ENCODE assay signal across 8 cellular contexts in genomic region chr15:73601449-73602425, GRCh38. TPM values are rescaled to one million over a fixed set of nuclear protein-coding genes. Genes with fewer than 3 reads are reported as not detected.
DNase-seq lines count a peak whose midpoint lies in the region; ATAC-seq and TF ChIP-seq lines count a peak whose summit lies in the region.

No MANE protein-coding gene starts in this region.

- H3K4me3 ChIP-seq in Caco-2 (ENCODE audit: low read depth, low read length) (no peak overlapping the region), neural cell (ENCODE audit: low read length) (peak overlapping the region; percentile 48)

- H3K36me3 ChIP-seq in Caco-2 (ENCODE audit: control insufficient read depth, insufficient read depth, low read length) (no peaks in the 10 kb centered on the region), neural cell (ENCODE audit: insufficient read depth, low read length) (no peaks in the 10 kb centered on the region)

- H3K27me3 Mint-ChIP-seq in Caco-2 (ENCODE audit: insufficient read depth, unreplicated experiment): no peaks in the 10 kb centered on the region

- H3K4me3 Mint-ChIP-seq in Caco-2 (ENCODE audit: unreplicated experiment): no peak overlapping the region

- H3K79me2 ChIP-seq in neural cell (replicated peaks; ENCODE audit: insufficient read depth, low read length): peaks cover 47% of the 10 kb centered on the region

- BruUV-seq in Caco-2 (replicated peaks; lab: Mats Ljungman, UMichigan): no TSS peak

- H3K9me3 ChIP-seq in Caco-2 (no peaks in the 10 kb centered on the region), neural cell (ENCODE audit: low read length) (no peaks in the 10 kb centered on the region)

- no peak for TF ChIP-seq EP300 in neural cell (conservative IDR thresholded peaks at IDR 0.05; ENCODE audit: poor library complexity, severe bottlenecking)

- TF ChIP-seq RAD21 in neural cell (conservative IDR thresholded peaks at IDR 0.05): no peak

- no peaks in the 10 kb centered on the region for H4K20me1 ChIP-seq in neural cell (ENCODE audit: insufficient read depth)

- H3K27me3 ChIP-seq in Caco-2 (replicated peaks; ENCODE audit: control insufficient read depth, insufficient read depth, low read length) (no peaks in the 10 kb centered on the region), neural cell (ENCODE audit: insufficient read depth, low read depth, low read length) (no peaks in the 10 kb centered on the region)

- POLR2A ChIA-PET in Caco-2 (lab: Charles Lee): no interaction called here

- peak overlapping the region; percentile 45 for H3K9ac ChIP-seq in neural cell (ENCODE audit: low read length)

- H3F3A ChIP-seq in neural cell (ENCODE audit: insufficient read depth, low read length, poor library complexity, severe bottlenecking): no peaks in the 10 kb centered on the region

- H3K9me3 Mint-ChIP-seq in Caco-2 (ENCODE audit: unreplicated experiment): no peaks in the 10 kb centered on the region

- DNase-seq in Caco-2 (peak; percentile 55 to 59), NOMO-1 treated with DMSO at 0.1 percent for 48 hours (lab: John Stamatoyannopoulos, UW; ENCODE audit: unreplicated experiment) (peak; percentile 41), epithelial cell of prostate (ENCODE audit: low read depth, low spot score) (peak; percentile 8), HK-2 (ENCODE audit: unreplicated experiment) (no peak)

- CTCF ChIA-PET in Caco-2 (lab: Charles Lee): interaction anchor here (1.0 kb wide), 2 partner anchors 32 to 35 kb away, joined by 3 to 6 read pairs; no protein-coding TSS in a partner anchor

- H3K4me1 ChIP-seq in Caco-2: peaks cover 22% of the 10 kb centered on the region

- H3K27ac Mint-ChIP-seq in Caco-2 (ENCODE audit: unreplicated experiment): no peak overlapping the region

- peak overlapping the region; percentile 78 for H3K27ac ChIP-seq in epithelial cell of prostate
- peak overlapping the region; percentile 54 for H3K27ac ChIP-seq in neural cell (ENCODE audit: low read length)

- TF ChIP-seq CTCF in Caco-2 (IDR thresholded peaks at IDR 0.05; ENCODE audit: insufficient read depth in 1 of 2, low read depth in 1 of 2, low read length in 1 of 2, severe bottlenecking in 1 of 2, unreplicated experiment in 1 of 2) (no peak), neural cell (IDR thresholded peaks at IDR 0.05; ENCODE audit: poor library complexity, severe bottlenecking) (no peak)

- H3K4me2 ChIP-seq in neural cell (ENCODE audit: low read length): peak overlapping the region; percentile 38

- H3K9me2 ChIP-seq in neural cell (ENCODE audit: insufficient read depth, low read length): no peaks in the 10 kb centered on the region

- H2AFZ ChIP-seq in neural cell (ENCODE audit: low read depth, low read length): no peak overlapping the region

- intact Hi-C loops in Caco-2 (cut with micrococcal nuclease; ENCODE audit: unreplicated experiment): no loop called here

- H3K36me3 Mint-ChIP-seq in Caco-2 (ENCODE audit: insufficient read depth, unreplicated experiment): peaks cover under 1% of the 10 kb centered on the region

- no peak for ATAC-seq in GM18498 (IDR thresholded peaks at IDR 0.05; ENCODE audit: unreplicated experiment)
- no peak for ATAC-seq in HG02973 (IDR thresholded peaks at IDR 0.05; ENCODE audit: unreplicated experiment)
- no peak for ATAC-seq in GM18517 (IDR thresholded peaks at IDR 0.05; ENCODE audit: unreplicated experiment)

- peaks cover 5% of the 10 kb centered on the region for H3K4me1 Mint-ChIP-seq in Caco-2 (ENCODE audit: low read depth, unreplicated experiment)

TF ChIP-seq in neural cell, 6 proteins besides CTCF, POLR2A, EP300 and RAD21:
- TF ChIP-seq EZH2 (IDR thresholded peaks at IDR 0.05; ENCODE audit: borderline replicate concordance, insufficient read depth, low read length, poor library complexity, severe bottlenecking) (no peak), SMC3 (conservative IDR thresholded peaks at IDR 0.05; ENCODE audit: poor library complexity) (peak; percentile 11), MXI1 (conservative IDR thresholded peaks at IDR 0.05; ENCODE audit: poor library complexity, severe bottlenecking) (no peak), TAF1 (IDR thresholded peaks at IDR 0.05; ENCODE audit: low read depth) (no peak), REST (IDR thresholded peaks at IDR 0.05; ENCODE audit: borderline replicate concordance) (no peak)

RNA-seq across cellular contexts. Expression of gene NPTN, which starts 31.5 kb away (rescaled TPM):
- total RNA-seq in Caco-2 (2022): 124 TPM in 2 replicates
- 237 and 284 TPM in 2 replicates for polyA plus RNA-seq in neural cell
- polyA minus RNA-seq in neural cell: 122 and 147 TPM in 2 replicates
